In genomic region chrX:106972896-106973295, GRCh38 we compare ENCODE assay signal across 9 cellular contexts. TPM values are rescaled to one million over a fixed set of nuclear protein-coding genes. Genes with fewer than 3 reads are reported as not detected.
"Had no signal": no experiment of that assay in that cellular context is flagged by ENCODE, and none has a peak within 500 bp of the region (broad histone marks: within the 10 kb centered on the region; RNA-seq: fewer than 3 reads in every experiment).

No MANE protein-coding gene starts in this region.

- ATAC-seq: GM23338, HepG2 had no signal

- FAIRE-seq: H1, H54, HepG2, HTR-8/SVneo had no signal

- H3K4me2 ChIP-seq: GM23338 had no signal

- H3K27ac Mint-ChIP-seq: GM23338, H9, IgD-negative memory B cell had no signal

- H3K9me3 Mint-ChIP-seq: GM23338 had no signal

- H3K4me3 Mint-ChIP-seq: GM23338, H9, IgD-negative memory B cell had no signal

- H3K4me3 ChIP-seq: GM23338 had no signal

- H3K4me1 Mint-ChIP-seq: GM23338, IgD-negative memory B cell had no signal

- DNase-seq: H9, HCEC 1CT, KBM-7 had no signal

RNA-seq across cellular contexts. Expression of gene CLDN2, which starts 52.7 kb away (rescaled TPM):
- total RNA-seq: GM23338, H1, H9 had no signal
- polyA plus RNA-seq: GM23338, IgD-negative memory B cell had no signal
